ENCODE assay signal across 13 cellular contexts in the genomic region with DNA sequence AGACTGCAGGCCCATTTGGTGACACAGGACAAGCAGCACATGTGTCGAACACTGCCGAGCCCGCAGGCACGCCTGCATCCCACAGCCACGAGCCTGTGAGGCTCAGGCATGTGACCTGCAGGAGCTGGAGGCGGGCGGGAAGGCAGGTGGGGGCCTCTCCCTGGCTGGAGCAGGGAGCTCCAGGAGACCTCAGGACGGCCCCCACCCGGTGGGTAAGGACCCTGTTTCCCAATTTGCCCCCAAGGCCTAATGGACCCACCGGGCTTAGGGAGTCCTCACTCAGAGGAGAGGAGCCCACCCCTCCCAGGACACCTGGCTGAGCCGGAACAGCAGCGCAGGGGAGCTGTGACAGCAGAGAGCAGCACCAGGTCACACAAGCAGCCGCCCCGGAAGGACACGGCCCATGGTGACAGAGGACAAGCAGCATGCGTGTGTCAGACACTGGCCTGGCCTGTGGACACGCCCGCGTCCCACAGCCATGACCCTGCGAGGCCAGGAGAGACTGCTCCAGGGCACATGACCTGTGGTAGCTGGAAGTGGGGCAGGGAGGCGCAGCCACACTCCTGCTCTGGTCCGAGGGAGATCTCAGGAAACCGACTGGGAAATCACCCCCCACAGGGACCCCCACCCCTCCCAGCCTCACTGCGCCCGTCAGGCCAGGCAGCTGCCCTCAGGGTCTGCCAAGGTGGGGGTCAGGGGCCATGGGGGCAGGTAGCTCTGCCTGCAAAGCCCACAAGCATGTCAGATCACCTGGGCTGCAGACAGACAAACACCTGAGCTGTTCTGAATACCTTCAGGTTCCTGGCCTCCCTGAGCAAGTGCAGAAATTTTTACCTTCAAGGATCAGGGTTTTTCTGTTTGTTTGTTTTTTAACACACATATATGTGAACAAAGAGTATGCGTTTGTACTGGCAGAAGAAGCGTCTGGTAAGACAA. TPM values are rescaled to one million over a fixed set of nuclear protein-coding genes. Genes with fewer than 3 reads are reported as not detected.
DNase-seq lines count a peak whose midpoint lies in the region; ATAC-seq and TF ChIP-seq lines count a peak whose summit lies in the region.
"Had no signal": no experiment of that assay in that cellular context is flagged by ENCODE, and none has a peak within 500 bp of the region (broad histone marks: within the 10 kb centered on the region; RNA-seq: fewer than 3 reads in every experiment).

No MANE protein-coding gene starts in this region.

- no peaks in the 10 kb centered on the region for H3K9me3 ChIP-seq in right atrium auricular region
- H3K9me3 ChIP-seq: lower lobe of right lung, upper lobe of left lung had no signal

- ATAC-seq in Right ventricle myocardium superior (ENCODE audit: poor library complexity): no peak
- no peak for ATAC-seq in WTC11
- ATAC-seq in left ventricle myocardium superior: no peak
- ATAC-seq in stimulated activated naive B cell treated with anti-CD40 and anti-IgM and Interleukin-4, amounts not matched to agents 10 μg/mL and 1 μg/mL and 100 μg/mL, for 72 hours (replicated peaks): no peak
- ATAC-seq in GM21526 (IDR thresholded peaks at IDR 0.05; ENCODE audit: low FRiP score, unreplicated experiment): no peak
- ATAC-seq in HG03108 (IDR thresholded peaks at IDR 0.05; ENCODE audit: unreplicated experiment): no peak
- ATAC-seq: lower lobe of right lung had no signal

- no peaks in the 10 kb centered on the region for H3K36me3 Mint-ChIP-seq in WTC11
- H3K36me3 Mint-ChIP-seq in stimulated activated naive B cell treated with anti-CD40 and anti-IgM and Interleukin-4, amounts not matched to agents 10 μg/mL and 1 μg/mL and 100 μg/mL, for 72 hours: peaks cover 9 to 12% of the 10 kb centered on the region in 2 donors

- H3K27ac Mint-ChIP-seq in WTC11: no peak overlapping the region
- peak overlapping the region; percentile 86 for H3K27ac Mint-ChIP-seq in stimulated activated naive B cell treated with anti-CD40 and anti-IgM and Interleukin-4, amounts not matched to agents 10 μg/mL and 1 μg/mL and 100 μg/mL, for 72 hours

- H3K36me3 ChIP-seq in right atrium auricular region: peaks cover 37% of the 10 kb centered on the region

- POLR2A ChIA-PET in WTC11 (lab: Charles Lee): interaction anchor here (2.6 kb wide), 1 partner anchor 9 kb away, joined by 11 read pairs; a partner anchor contains a TSS

- DNase-seq in Right ventricle myocardium superior (peak; percentile 46), right atrium auricular region (ENCODE audit: low spot score) (no peak), WTC11 (ENCODE audit: low spot score) (no peak), left ventricle myocardium superior (peak; percentile 29), GM19240 (ENCODE audit: insufficient read length, low spot score) (no peak)
- DNase-seq in stimulated activated naive B cell treated with anti-CD40 and anti-IgM and Interleukin-4, amounts not matched to agents 10 μg/mL and 1 μg/mL and 100 μg/mL, for 72 hours: no peak
- DNase-seq: activated B cell treated with CpG ODN at 0.5 μM for 24 hours; activated naive CD4-positive, alpha-beta T cell treated with anti-CD3 and anti-CD28 coated beads, Interleukin-2, amount 50 U/mL, for 16 hours; dermis blood vessel endothelial cell; lower lobe of right lung had no signal

- peaks cover 7% of the 10 kb centered on the region for H3K4me1 Mint-ChIP-seq in WTC11
- H3K4me1 Mint-ChIP-seq in stimulated activated naive B cell treated with anti-CD40 and anti-IgM and Interleukin-4, amounts not matched to agents 10 μg/mL and 1 μg/mL and 100 μg/mL, for 72 hours: peaks cover 12 to 33% of the 10 kb centered on the region in 2 donors

- no peak overlapping the region for H3K27ac ChIP-seq in right atrium auricular region
- H3K27ac ChIP-seq: lower lobe of right lung had no signal

- no peaks in the 10 kb centered on the region for H3K9me3 Mint-ChIP-seq in WTC11
- no peaks in the 10 kb centered on the region for H3K9me3 Mint-ChIP-seq in stimulated activated naive B cell treated with anti-CD40 and anti-IgM and Interleukin-4, amounts not matched to agents 10 μg/mL and 1 μg/mL and 100 μg/mL, for 72 hours
- H3K9me3 Mint-ChIP-seq: activated B cell treated with CpG ODN at 0.5 μM for 24 hours had no signal

- CTCF ChIA-PET in WTC11 (lab: Charles Lee): interaction anchor here (0.6 kb wide), 1 partner anchor 16 kb away, joined by 3 read pairs; no protein-coding TSS in a partner anchor

- peaks cover 0 to 41% of the 10 kb centered on the region in 2 donors for H3K4me1 ChIP-seq in right atrium auricular region

- no peak overlapping the region for H3K4me3 ChIP-seq in right atrium auricular region

- H3K27me3 Mint-ChIP-seq in WTC11 (ENCODE audit: low read depth): no peaks in the 10 kb centered on the region
- H3K27me3 Mint-ChIP-seq in stimulated activated naive B cell treated with anti-CD40 and anti-IgM and Interleukin-4, amounts not matched to agents 10 μg/mL and 1 μg/mL and 100 μg/mL, for 72 hours: no peaks in the 10 kb centered on the region
- H3K27me3 Mint-ChIP-seq: activated B cell treated with CpG ODN at 0.5 μM for 24 hours had no signal

- TF ChIP-seq CTCF in right atrium auricular region (IDR thresholded peaks at IDR 0.05) (no peak), WTC11 (IDR thresholded peaks at IDR 0.05) (no peak)

- intact Hi-C loops in Right ventricle myocardium superior (cut with DNase I): no loop called here
- intact Hi-C loops in left ventricle myocardium superior (cut with micrococcal nuclease): no loop called here

- H3K27me3 ChIP-seq in right atrium auricular region: no peaks in the 10 kb centered on the region
- H3K27me3 ChIP-seq: upper lobe of left lung had no signal

- peak overlapping the region; percentile 81 for H3K4me3 Mint-ChIP-seq in WTC11
- H3K4me3 Mint-ChIP-seq in stimulated activated naive B cell treated with anti-CD40 and anti-IgM and Interleukin-4, amounts not matched to agents 10 μg/mL and 1 μg/mL and 100 μg/mL, for 72 hours: peak overlapping the region; percentile 4 to 19

TF ChIP-seq in WTC11, 78 proteins besides CTCF, POLR2A, EP300 and RAD21:
- TF ChIP-seq RELA (CRISPR knock-in tag; IDR thresholded peaks at IDR 0.05; ENCODE audit: borderline replicate concordance): no peak
- 0 out of 2 replicates have a peak, but pooled peaks have one; percentile 37 for TF ChIP-seq FOXP1 (CRISPR knock-in tag; IDR thresholded peaks at IDR 0.05; ENCODE audit: borderline replicate concordance)
- no peak for TF ChIP-seq EMX1 (CRISPR knock-in tag; IDR thresholded peaks at IDR 0.05)

RNA-seq across cellular contexts. Expression of a gene that starts 2.4 kb away (rescaled TPM):
- total RNA-seq in Right ventricle myocardium superior (37.5 TPM), right atrium auricular region (10 to 100 TPM; 41.9 to 49.0 TPM), WTC11 (2021) (27.2 to 32.8 TPM (median 28.4 TPM) in 3 replicates), left ventricle myocardium superior (40.8 TPM)

RNA-seq across cellular contexts. Expression of a gene that starts 2.8 kb away (rescaled TPM):
- total RNA-seq in Right ventricle myocardium superior (34.8 TPM), right atrium auricular region (10 to 100 TPM; 70.3 to 77.9 TPM), WTC11 (2021) (76.4 to 89.2 TPM (median 77.6 TPM) in 3 replicates), left ventricle myocardium superior (36.6 TPM)

RNA-seq across cellular contexts. Expression of a gene that starts 7.1 kb away (rescaled TPM):
- total RNA-seq in Right ventricle myocardium superior (91.8 TPM), right atrium auricular region (10 to 100 TPM; 58.8 to 77.9 TPM), WTC11 (2021) (258 to 262 TPM (median 261 TPM) in 3 replicates), left ventricle myocardium superior (85.9 TPM)

RNA-seq across cellular contexts. Expression of a gene that starts 7.4 kb away (rescaled TPM):
- total RNA-seq in Right ventricle myocardium superior (7.1 TPM), right atrium auricular region (1 to 10 TPM; 3.5 to 5.0 TPM), WTC11 (2021) (23.2 to 30.8 TPM (median 25.7 TPM) in 3 replicates), left ventricle myocardium superior (8.1 TPM)

RNA-seq across cellular contexts. Expression of a gene that starts 8.7 kb away (rescaled TPM):
- total RNA-seq in Right ventricle myocardium superior (33.6 TPM), right atrium auricular region (10 to 100 TPM; 51.3 to 56.2 TPM), WTC11 (2021) (86.8 to 106 TPM (median 103 TPM) in 3 replicates), left ventricle myocardium superior (38.3 TPM)

Comparison
In these comparisons a context has a peak if more than half of its experiments do, and no peak if none do; other contexts are left out.
1. DNase-seq: peak in Right ventricle myocardium superior (single experiment) and left ventricle myocardium superior (single experiment); none in right atrium auricular region (single experiment), WTC11 (single experiment), stimulated activated naive B cell treated with anti-CD40 and anti-IgM and Interleukin-4, amounts not matched to agents 10 μg/mL and 1 μg/mL and 100 μg/mL, for 72 hours (single experiment) and GM19240 (single experiment).